13 cellular contexts compared by ENCODE assay signal in genomic region chr3:13268961-13269391, GRCh38.
"Had no signal": no experiment of that assay in that cellular context is flagged by ENCODE, and none has a peak within 500 bp of the region (broad histone marks: within the 10 kb centered on the region; RNA-seq: fewer than 3 reads in every experiment).

No MANE protein-coding gene starts in this region.

- H3K4me1 ChIP-seq: colonic mucosa, thyroid gland, uterus had no signal

- H3K27ac ChIP-seq: colonic mucosa, hepatocyte, thyroid gland, uterus had no signal

- H3K36me3 Mint-ChIP-seq: natural killer cell treated with Interleukin-12 subunit alpha and Interleukin-12 subunit beta and Interleukin-15 and Interleukin-18, amount 100 ng/mL, for 72 hours had no signal

- H3K27me3 ChIP-seq: colonic mucosa, hepatocyte, thyroid gland, uterus had no signal

- H3K27me3 Mint-ChIP-seq: activated CD4-positive, alpha-beta T cell treated with anti-CD3 and anti-CD28 coated beads for 36 hours had no signal

- H3K4me1 Mint-ChIP-seq: activated CD4-positive, alpha-beta memory T cell treated with anti-CD3 and anti-CD28 coated beads, Interleukin-2, amount 10 ng/mL, durations not matched to agents 7 days and 5 days; activated CD4-positive, alpha-beta T cell treated with anti-CD3 and anti-CD28 coated beads for 36 hours; T-helper 17 cell had no signal

- H3K4me3 Mint-ChIP-seq: activated CD4-positive, alpha-beta memory T cell treated with anti-CD3 and anti-CD28 coated beads, Interleukin-2, amount 10 ng/mL, durations not matched to agents 7 days and 5 days; activated CD4-positive, alpha-beta T cell treated with anti-CD3 and anti-CD28 coated beads for 36 hours; activated T-cell treated with anti-CD3 and anti-CD28 coated beads, Interleukin-2, amount 50 U/mL, for 4 hours; natural killer cell treated with Interleukin-12 subunit alpha and Interleukin-12 subunit beta and Interleukin-15 and Interleukin-18, amount 100 ng/mL, for 72 hours; stimulated activated naive B cell treated with anti-CD40 and anti-IgM and Interleukin-4, amounts not matched to agents 10 μg/mL and 1 μg/mL and 100 μg/mL, for 72 hours; T-helper 17 cell had no signal

- H3K27ac Mint-ChIP-seq: activated CD4-positive, alpha-beta memory T cell treated with anti-CD3 and anti-CD28 coated beads, Interleukin-2, amount 10 ng/mL, durations not matched to agents 7 days and 5 days; activated CD4-positive, alpha-beta T cell treated with anti-CD3 and anti-CD28 coated beads for 36 hours; natural killer cell treated with Interleukin-12 subunit alpha and Interleukin-12 subunit beta and Interleukin-15 and Interleukin-18, amount 100 ng/mL, for 72 hours; stimulated activated naive B cell treated with anti-CD40 and anti-IgM and Interleukin-4, amounts not matched to agents 10 μg/mL and 1 μg/mL and 100 μg/mL, for 72 hours; T-helper 17 cell had no signal

- H3K9me3 Mint-ChIP-seq: activated CD4-positive, alpha-beta memory T cell treated with anti-CD3 and anti-CD28 coated beads, Interleukin-2, amount 10 ng/mL, durations not matched to agents 7 days and 5 days; activated T-cell treated with anti-CD3 and anti-CD28 coated beads, Interleukin-2, amount 50 U/mL, for 4 hours; natural killer cell treated with Interleukin-12 subunit alpha and Interleukin-12 subunit beta and Interleukin-15 and Interleukin-18, amount 100 ng/mL, for 72 hours had no signal

- H3K9me3 ChIP-seq: colonic mucosa, thyroid gland had no signal

- ATAC-seq: activated CD4-positive, alpha-beta T cell treated with anti-CD3 and anti-CD28 coated beads for 36 hours; activated T-cell treated with anti-CD3 and anti-CD28 coated beads, Interleukin-2, amount 50 U/mL, for 4 hours; natural killer cell treated with Interleukin-12 subunit alpha and Interleukin-12 subunit beta and Interleukin-15 and Interleukin-18, amount 100 ng/mL, for 72 hours; stimulated activated naive B cell treated with anti-CD40 and anti-IgM and Interleukin-4, amounts not matched to agents 10 μg/mL and 1 μg/mL and 100 μg/mL, for 72 hours; T-helper 17 cell had no signal

- H3K36me3 ChIP-seq: colonic mucosa, thyroid gland, uterus had no signal

- DNase-seq: activated CD4-positive, alpha-beta memory T cell treated with anti-CD3 and anti-CD28 coated beads, Interleukin-2, amount 10 ng/mL, durations not matched to agents 7 days and 5 days; activated CD4-positive, alpha-beta T cell treated with anti-CD3 and anti-CD28 coated beads for 36 hours; activated effector memory CD4-positive, alpha-beta T cell treated with Interleukin-2 at 50 U/mL for 16 hours; activated naive CD4-positive, alpha-beta T cell treated with anti-CD3 and anti-CD28 coated beads, Interleukin-2, amount 50 U/mL, for 16 hours; activated T-cell treated with anti-CD3 and anti-CD28 coated beads, Interleukin-2, amount 50 U/mL, for 4 hours; colonic mucosa; stimulated activated CD4-positive, alpha-beta T cell treated with anti-CD3 and anti-CD28 coated beads, Interleukin-2, amount 100 ng/mL, for 48 hours; stimulated activated naive B cell treated with anti-CD40 and anti-IgM and Interleukin-4, amounts not matched to agents 10 μg/mL and 1 μg/mL and 100 μg/mL, for 72 hours; T-helper 17 cell; thyroid gland; uterus had no signal

- H3K4me3 ChIP-seq: colonic mucosa, hepatocyte, thyroid gland, uterus had no signal
